ENCODE assay signal across 12 cellular contexts in the genomic region with DNA sequence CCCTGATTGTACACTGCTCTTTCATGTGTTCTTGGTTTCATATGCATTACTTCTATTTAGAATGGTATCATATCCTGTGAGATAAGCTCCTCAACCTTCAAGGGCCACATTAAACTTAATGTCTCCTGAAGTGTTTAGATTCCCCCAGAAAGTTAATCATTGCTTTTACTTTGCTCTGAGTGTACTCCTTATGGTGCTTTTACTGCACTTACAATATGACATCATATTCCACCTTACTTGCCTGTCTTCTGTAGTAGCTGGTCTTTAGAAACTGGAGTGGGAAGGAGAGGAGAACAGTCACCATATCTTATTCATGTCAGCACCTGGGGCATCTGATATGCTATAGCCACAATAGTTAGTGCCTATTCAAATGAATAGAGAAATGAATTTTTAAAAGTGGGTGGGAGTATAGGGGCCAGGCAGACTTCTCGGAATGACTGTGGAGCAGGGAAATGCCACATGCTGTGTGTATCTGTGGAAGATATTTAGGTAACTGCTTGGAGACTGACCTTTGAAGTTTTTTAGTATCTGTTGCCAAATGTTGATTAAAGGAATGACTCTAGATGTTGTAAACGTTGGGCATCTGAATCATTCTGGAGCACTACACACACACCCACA. TPM values are rescaled to one million over a fixed set of nuclear protein-coding genes. Genes with fewer than 3 reads are reported as not detected.
DNase-seq lines count a peak whose midpoint lies in the region; ATAC-seq and TF ChIP-seq lines count a peak whose summit lies in the region.
"Had no signal": no experiment of that assay in that cellular context is flagged by ENCODE, and none has a peak within 500 bp of the region (broad histone marks: within the 10 kb centered on the region; RNA-seq: fewer than 3 reads in every experiment).

No MANE protein-coding gene starts in this region.

- H3K4me2 ChIP-seq in PC-3 (ENCODE audit: low read length) = no peak overlapping the region

- no peaks in the 10 kb centered on the region for H3K79me2 ChIP-seq in PC-3 (ENCODE audit: low read length)

- no peak overlapping the region for H3K27ac Mint-ChIP-seq in activated naive CD4-positive, alpha-beta T cell treated with anti-CD3 and anti-CD28 coated beads for 36 hours
- H3K27ac Mint-ChIP-seq: activated naive CD8-positive, alpha-beta T cell had no signal

- H3K36me3 ChIP-seq in HEK293 (ENCODE audit: control insufficient read depth in 2 of 2, insufficient read depth in 1 of 2, low read length in 2 of 2) (peaks cover 0 to 2% of the 10 kb centered on the region in 2 experiments; a peak in 1 of 3 replicates), PC-3 (ENCODE audit: low read depth, low read length) (no peaks in the 10 kb centered on the region)

- H4K20me1 ChIP-seq in PC-3 (ENCODE audit: low read length) = no peaks in the 10 kb centered on the region

- H3K4me1 ChIP-seq in HEK293 (ENCODE audit: control insufficient read depth, insufficient read depth, low read length) (no peaks in the 10 kb centered on the region), PC-3 (ENCODE audit: insufficient read depth, low read length) (no peaks in the 10 kb centered on the region)

- H3F3A ChIP-seq in PC-3 (ENCODE audit: low read length, unreplicated experiment) = no peaks in the 10 kb centered on the region

- TF ChIP-seq CTCF in HEK293 (tag by site-specific recombination; IDR thresholded peaks at IDR 0.05) (no peak), PC-3 (conservative IDR thresholded peaks at IDR 0.05; ENCODE audit: low read depth, low read length) (no peak)

- no peak overlapping the region for H2AFZ ChIP-seq in PC-3 (ENCODE audit: low read length)

- H3K9me3 ChIP-seq in HEK293 (ENCODE audit: control insufficient read depth, insufficient read depth, low read depth, low read length) = no peaks in the 10 kb centered on the region
- no peaks in the 10 kb centered on the region for H3K9me3 ChIP-seq in PC-3 (ENCODE audit: low read length)

- peak; percentile 7 for DNase-seq in activated naive CD4-positive, alpha-beta T cell treated with anti-CD3 and anti-CD28 coated beads for 36 hours
- no peak for DNase-seq in activated naive CD4-positive, alpha-beta T cell treated with anti-CD3 and anti-CD28 coated beads, Interleukin-2, amount 50 U/mL, for 16 hours
- DNase-seq in stimulated activated naive CD8-positive, alpha-beta T cell treated with anti-CD3 and anti-CD28 coated beads, Interleukin-15, Interleukin-2, amounts not matched to agents 100 U/mL and 50 U/mL, for 24 hours = no peak
- DNase-seq in NCI-H2029 (lab: John Stamatoyannopoulos, UW) = no peak
- no peak for DNase-seq in nucleus accumbens (lab: John Stamatoyannopoulos, UW)
- DNase-seq in PC-3 = no peak
- DNase-seq: AML-193, NCI-H1105 treated with DMSO at 0.1 percent for 48 hours had no signal

- H3K4me1 Mint-ChIP-seq in activated naive CD4-positive, alpha-beta T cell treated with anti-CD3 and anti-CD28 coated beads for 36 hours (ENCODE audit: low read depth) = peaks cover 16% of the 10 kb centered on the region

- no TSS peak for BruUV-seq in PC-3 (replicated peaks; lab: Mats Ljungman, UMichigan)

- no peak overlapping the region for H3K4me3 Mint-ChIP-seq in activated naive CD4-positive, alpha-beta T cell treated with anti-CD3 and anti-CD28 coated beads for 36 hours
- H3K4me3 Mint-ChIP-seq: activated naive CD8-positive, alpha-beta T cell had no signal

- H3K27me3 ChIP-seq in PC-3 (ENCODE audit: low read length) = no peaks in the 10 kb centered on the region

- no peak overlapping the region for H3K27ac ChIP-seq in HEK293 (ENCODE audit: extremely low read depth, low read depth, low read length)
- H3K27ac ChIP-seq in PC-3 (ENCODE audit: low read length) = no peak overlapping the region
- H3K27ac ChIP-seq: skin epidermis had no signal

- H3K9ac ChIP-seq in PC-3 (ENCODE audit: low read length) = no peak overlapping the region

- no peaks in the 10 kb centered on the region for H3K27me3 Mint-ChIP-seq in activated naive CD4-positive, alpha-beta T cell treated with anti-CD3 and anti-CD28 coated beads for 36 hours (ENCODE audit: low read depth)
- H3K27me3 Mint-ChIP-seq: activated naive CD8-positive, alpha-beta T cell had no signal

- H3K4me3 ChIP-seq in HEK293 (ENCODE audit: low read depth, low read length) (no peak overlapping the region), PC-3 (ENCODE audit: low read length) (no peak overlapping the region)
- H3K4me3 ChIP-seq: skin epidermis had no signal

- no peaks in the 10 kb centered on the region for H3K9me2 ChIP-seq in PC-3 (replicated peaks; ENCODE audit: low read length)

- POLR2A ChIA-PET in HEK293 (lab: Yijun Ruan, JAX) = no interaction called here
- POLR2A ChIA-PET in PC-3 (lab: Charles Lee; ENCODE audit: unreplicated experiment) = no interaction called here

- ATAC-seq in HG03354 (IDR thresholded peaks at IDR 0.05; ENCODE audit: poor library complexity, severe bottlenecking, unreplicated experiment) (peak; percentile 93), PC-3 (no peak)
- peak; percentile 93 for ATAC-seq in stimulated activated naive CD8-positive, alpha-beta T cell treated with anti-CD3 and anti-CD28 coated beads, Interleukin-15, Interleukin-2, amounts not matched to agents 100 U/mL and 50 U/mL, for 24 hours

- CTCF ChIA-PET in activated naive CD4-positive, alpha-beta T cell treated with anti-CD3 and anti-CD28 coated beads for 36 hours (lab: Charles Lee) = interaction anchor here (0.6 kb wide), 1 partner anchor 105 kb away, joined by 3 read pairs; no protein-coding TSS in a partner anchor
- CTCF ChIA-PET in HEK293 (lab: Yijun Ruan, JAX) = interaction anchor here (0.6 kb wide), 2 partner anchors 202 to 707 kb away, joined by 3 to 4 read pairs; no protein-coding TSS in a partner anchor
- CTCF ChIA-PET in PC-3 (lab: Charles Lee) = no interaction called here

- H3K36me3 Mint-ChIP-seq in activated naive CD4-positive, alpha-beta T cell treated with anti-CD3 and anti-CD28 coated beads for 36 hours (ENCODE audit: low read depth) = no peaks in the 10 kb centered on the region

- no peaks in the 10 kb centered on the region for H3K9me3 Mint-ChIP-seq in activated naive CD4-positive, alpha-beta T cell treated with anti-CD3 and anti-CD28 coated beads for 36 hours

- intact Hi-C loops in activated naive CD4-positive, alpha-beta T cell treated with anti-CD3 and anti-CD28 coated beads for 36 hours (cut with micrococcal nuclease) = loop anchor here (10.0 kb wide), 1 partner anchor 853 kb away; a partner anchor contains a TSS
- intact Hi-C loops in PC-3 (cut with micrococcal nuclease) = no loop called here

TF ChIP-seq in HEK293, 187 proteins besides CTCF, POLR2A, EP300 and RAD21 (continues in another document):
- no peak for TF ChIP-seq ZSCAN16 (tag by site-specific recombination; IDR thresholded peaks at IDR 0.05)
- TF ChIP-seq, protein P1, sequence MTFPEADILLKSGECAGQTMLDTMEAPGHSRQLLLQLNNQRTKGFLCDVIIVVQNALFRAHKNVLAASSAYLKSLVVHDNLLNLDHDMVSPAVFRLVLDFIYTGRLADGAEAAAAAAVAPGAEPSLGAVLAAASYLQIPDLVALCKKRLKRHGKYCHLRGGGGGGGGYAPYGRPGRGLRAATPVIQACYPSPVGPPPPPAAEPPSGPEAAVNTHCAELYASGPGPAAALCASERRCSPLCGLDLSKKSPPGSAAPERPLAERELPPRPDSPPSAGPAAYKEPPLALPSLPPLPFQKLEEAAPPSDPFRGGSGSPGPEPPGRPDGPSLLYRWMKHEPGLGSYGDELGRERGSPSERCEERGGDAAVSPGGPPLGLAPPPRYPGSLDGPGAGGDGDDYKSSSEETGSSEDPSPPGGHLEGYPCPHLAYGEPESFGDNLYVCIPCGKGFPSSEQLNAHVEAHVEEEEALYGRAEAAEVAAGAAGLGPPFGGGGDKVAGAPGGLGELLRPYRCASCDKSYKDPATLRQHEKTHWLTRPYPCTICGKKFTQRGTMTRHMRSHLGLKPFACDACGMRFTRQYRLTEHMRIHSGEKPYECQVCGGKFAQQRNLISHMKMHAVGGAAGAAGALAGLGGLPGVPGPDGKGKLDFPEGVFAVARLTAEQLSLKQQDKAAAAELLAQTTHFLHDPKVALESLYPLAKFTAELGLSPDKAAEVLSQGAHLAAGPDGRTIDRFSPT (tag by site-specific recombination; IDR thresholded peaks at IDR 0.05) = no peak
- TF ChIP-seq, protein P2, sequence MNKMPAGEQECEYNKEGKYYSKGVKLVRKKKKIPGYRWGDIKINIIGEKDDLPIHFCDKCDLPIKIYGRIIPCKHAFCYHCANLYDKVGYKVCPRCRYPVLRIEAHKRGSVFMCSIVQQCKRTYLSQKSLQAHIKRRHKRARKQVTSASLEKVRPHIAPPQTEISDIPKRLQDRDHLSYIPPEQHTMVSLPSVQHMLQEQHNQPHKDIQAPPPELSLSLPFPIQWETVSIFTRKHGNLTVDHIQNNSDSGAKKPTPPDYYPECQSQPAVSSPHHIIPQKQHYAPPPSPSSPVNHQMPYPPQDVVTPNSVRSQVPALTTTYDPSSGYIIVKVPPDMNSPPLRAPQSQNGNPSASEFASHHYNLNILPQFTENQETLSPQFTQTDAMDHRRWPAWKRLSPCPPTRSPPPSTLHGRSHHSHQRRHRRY (tag by site-specific recombination; IDR thresholded peaks at IDR 0.05) = no peak
- TF ChIP-seq SP7 (tag by site-specific recombination; IDR thresholded peaks at IDR 0.05) = no peak; the same call in 1 of the 2 replicates
- peak; percentile 50 for TF ChIP-seq SETDB1 (IDR thresholded peaks at IDR 0.05; ENCODE audit: insufficient read length, low read length)
- TF ChIP-seq ZNF544 (tag by site-specific recombination; IDR thresholded peaks at IDR 0.05) = no peak
- TF ChIP-seq ZNF747 (tag by site-specific recombination; IDR thresholded peaks at IDR 0.05) = no peak
- no peak for TF ChIP-seq ZNF19 (tag by site-specific recombination; IDR thresholded peaks at IDR 0.05; ENCODE audit: low read depth)
- no peak for TF ChIP-seq ZBTB48 (tag by site-specific recombination; IDR thresholded peaks at IDR 0.05)
- TF ChIP-seq TCF7L2 (IDR thresholded peaks at IDR 0.05; ENCODE audit: borderline replicate concordance, low read depth, low read length) = peak; percentile 74; the same call in 1 of the 2 replicates
- TF ChIP-seq, protein P3, sequence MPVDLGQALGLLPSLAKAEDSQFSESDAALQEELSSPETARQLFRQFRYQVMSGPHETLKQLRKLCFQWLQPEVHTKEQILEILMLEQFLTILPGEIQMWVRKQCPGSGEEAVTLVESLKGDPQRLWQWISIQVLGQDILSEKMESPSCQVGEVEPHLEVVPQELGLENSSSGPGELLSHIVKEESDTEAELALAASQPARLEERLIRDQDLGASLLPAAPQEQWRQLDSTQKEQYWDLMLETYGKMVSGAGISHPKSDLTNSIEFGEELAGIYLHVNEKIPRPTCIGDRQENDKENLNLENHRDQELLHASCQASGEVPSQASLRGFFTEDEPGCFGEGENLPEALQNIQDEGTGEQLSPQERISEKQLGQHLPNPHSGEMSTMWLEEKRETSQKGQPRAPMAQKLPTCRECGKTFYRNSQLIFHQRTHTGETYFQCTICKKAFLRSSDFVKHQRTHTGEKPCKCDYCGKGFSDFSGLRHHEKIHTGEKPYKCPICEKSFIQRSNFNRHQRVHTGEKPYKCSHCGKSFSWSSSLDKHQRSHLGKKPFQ (tag by site-specific recombination; IDR thresholded peaks at IDR 0.05) = no peak
- TF ChIP-seq SP3 (tag by site-specific recombination; IDR thresholded peaks at IDR 0.05) = no peak

RNA-seq across cellular contexts. Expression of a gene that starts 40.2 kb away (rescaled TPM):
- 10 to 100 TPM; 18.0 to 21.7 TPM for total RNA-seq in activated naive CD4-positive, alpha-beta T cell treated with anti-CD3 and anti-CD28 coated beads for 36 hours
- total RNA-seq in PC-3 (2014; rRNA removed) = 5.0 and 12.7 TPM in 2 replicates
